In the genomic region with DNA sequence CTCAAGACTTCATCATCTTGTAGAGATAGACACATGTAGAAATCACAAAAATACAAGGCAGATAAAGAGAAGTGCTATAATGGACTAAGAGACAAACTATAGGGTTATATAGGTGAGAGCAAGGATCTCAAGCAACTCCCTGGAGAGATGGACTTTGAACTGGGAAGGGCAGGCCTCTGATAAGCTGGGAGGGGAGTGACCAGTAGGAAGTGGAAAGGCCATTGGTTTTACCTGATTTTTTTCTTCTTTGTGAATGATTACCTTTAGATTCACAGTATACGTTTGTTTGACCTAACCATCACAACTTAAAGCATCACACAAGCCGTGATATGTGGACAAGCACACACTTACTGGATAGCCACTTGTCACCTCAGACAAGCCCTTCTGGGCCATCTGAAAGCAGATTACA, we compare ENCODE assay signal across 24 cellular contexts. TPM values are rescaled to one million over a fixed set of nuclear protein-coding genes. Genes with fewer than 3 reads are reported as not detected.
DNase-seq lines count a peak whose midpoint lies in the region; ATAC-seq, FAIRE-seq and TF ChIP-seq lines count a peak whose summit lies in the region.
"Had no signal": no experiment of that assay in that cellular context is flagged by ENCODE, and none has a peak within 500 bp of the region (broad histone marks: within the 10 kb centered on the region; RNA-seq: fewer than 3 reads in every experiment).

No MANE protein-coding gene starts in this region.

- in situ Hi-C loops in HepG2 (cut with HindIII; ENCODE audit: extremely low pct_ligation_motif_present, low pct_unique_long_range_greater_than_20kb) = loop anchor here (5.0 kb wide), 1 partner anchor 39 kb away; a partner anchor contains a TSS

- no peak overlapping the region for H3K4me3 Mint-ChIP-seq in T-helper 17 cell
- H3K4me3 Mint-ChIP-seq in type B pancreatic cell = no peak overlapping the region
- H3K4me3 Mint-ChIP-seq: HFFc6 had no signal

- peak; percentile 34 for FAIRE-seq in HepG2 (lab: Jason Lieb, UNC)
- FAIRE-seq: H54 had no signal

- no peak for TF ChIP-seq CTCF in HepG2 (CRISPR knock-in tag; IDR thresholded peaks at IDR 0.05)
- TF ChIP-seq CTCF in right lobe of liver (IDR thresholded peaks at IDR 0.05) = no peak
- no peak for TF ChIP-seq CTCF in type B pancreatic cell (conservative IDR thresholded peaks at IDR 0.05)
- no peak for TF ChIP-seq CTCF in OCI-LY7 (conservative IDR thresholded peaks at IDR 0.05; ENCODE audit: low read length)

- TF ChIP-seq POLR2A in HepG2 (IDR thresholded peaks at IDR 0.05; ENCODE audit: insufficient read depth in 1 of 2, low read depth in 2 of 2, low read length in 2 of 2) (peak in 1 of 2 experiments; percentile 31; a peak in 1 of 4 replicates), right lobe of liver (IDR thresholded peaks at IDR 0.05) (no peak)

- H2AFZ ChIP-seq in HepG2 (ENCODE audit: low read length) (no peak overlapping the region), OCI-LY7 (ENCODE audit: low read length) (no peak overlapping the region)

- peak in 1 of 2 experiments; percentile 39; a peak in 1 of 4 replicates for TF ChIP-seq EP300 in HepG2 (IDR thresholded peaks at IDR 0.05; ENCODE audit: low read depth in 2 of 2, low read length in 2 of 2)
- no peak for TF ChIP-seq EP300 in HepG2 (CRISPR knock-in tag; IDR thresholded peaks at IDR 0.05; ENCODE audit: borderline replicate concordance)

- peak; percentile 79 for ATAC-seq in HepG2
- no peak for ATAC-seq in right lobe of liver
- ATAC-seq in T-helper 17 cell = no peak
- no peak for ATAC-seq in HG03342 (IDR thresholded peaks at IDR 0.05; ENCODE audit: unreplicated experiment)
- no peak for ATAC-seq in SK-N-SH treated with all-trans-retinoic acid at 6 μM for 48 hours

- H3K4me2 ChIP-seq in HepG2 (ENCODE audit: low read depth, low read length) (peak overlapping the region; percentile 73), OCI-LY7 (ENCODE audit: low read length) (no peak overlapping the region)

- POLR2A ChIA-PET in HepG2 (lab: Yijun Ruan, JAX) = interaction anchor here (0.9 to 3.5 kb wide), 14 partner anchors 10 to 262 kb away, joined by 3 to 59 read pairs (median 5); a partner anchor contains a TSS
- POLR2A ChIA-PET in OCI-LY7 (lab: Charles Lee) = no interaction called here

- DNase-seq in HepG2 (ENCODE audit: low spot score) = peak; percentile 86
- DNase-seq in right lobe of liver = no peak
- DNase-seq in T-helper 17 cell = no peak
- DNase-seq in mucosa of gallbladder (ENCODE audit: low spot score) = peak; percentile 74
- DNase-seq in type B pancreatic cell (ENCODE audit: extremely low spot score, unreplicated experiment) = no peak
- no peak for DNase-seq in OCI-LY7 (ENCODE audit: low spot score)
- DNase-seq: C1 segment of cervical spinal cord; DMS 273 treated with DMSO at 0.1 percent for 48 hours; HFFc6; KG1; NCI-H1436; NCI-H2029 treated with DMSO at 0.1 percent for 48 hours; NCI-H2171 treated with DMSO at 0.1 percent for 48 hours; NCI-H446 treated with DMSO at 0.1 percent for 48 hours; NK-92 treated with Interleukin-12 subunit alpha and Interleukin-12 subunit beta, amount 100 ng/mL, for 24 hours; OCI-M1 had no signal

- intact Hi-C loops in HepG2 (cut with micrococcal nuclease; ENCODE audit: unreplicated experiment) = loop anchor here (5.0 kb wide), 2 partner anchors 114 to 269 kb away; a partner anchor contains a TSS
- intact Hi-C loops in right lobe of liver (cut with DNase I) = no loop called here
- intact Hi-C loops in OCI-LY7 (cut with micrococcal nuclease; ENCODE audit: unreplicated experiment) = loop anchor here (5.0 kb wide), 1 partner anchor 264 kb away; a partner anchor contains a TSS

- H3K27me3 Mint-ChIP-seq in T-helper 17 cell = no peaks in the 10 kb centered on the region
- no peaks in the 10 kb centered on the region for H3K27me3 Mint-ChIP-seq in type B pancreatic cell

- H3K27ac Mint-ChIP-seq in T-helper 17 cell = peak overlapping the region; percentile 34
- peak overlapping the region; percentile 57 for H3K27ac Mint-ChIP-seq in type B pancreatic cell
- H3K27ac Mint-ChIP-seq: HFFc6 had no signal

- BruUV-seq in HepG2 (replicated peaks; lab: Mats Ljungman, UMichigan) = no TSS peak
- no TSS peak for BruUV-seq in OCI-LY7 (replicated peaks; lab: Mats Ljungman, UMichigan)

- TF ChIP-seq RAD21 in HepG2 (CRISPR knock-in tag; IDR thresholded peaks at IDR 0.05) = no peak

- H3K4me3 ChIP-seq in HepG2 (replicated peaks in 1 of 3; ENCODE audit: insufficient read depth in 1 of 3, low read depth in 2 of 3, low read length in 3 of 3) (peak overlapping the region in 2 of 3 experiments; percentile 2 to 29; a peak in 1 of 6 replicates), right lobe of liver (no peak overlapping the region), OCI-LY7 (ENCODE audit: low read depth, low read length, poor library complexity, severe bottlenecking) (no peak overlapping the region)
- H3K4me3 ChIP-seq: SJSA1 had no signal

- 0% methylated on average over 2 of the region's 2 CpGs for WGBS in HepG2 (ENCODE audit: low lambda C conversion rate)
- WGBS in right lobe of liver (ENCODE audit: insufficient coverage, low coverage, low lambda C conversion rate, missing lambda C conversion rate) = 80% methylated on average over 1 of the region's 2 CpGs

- H4K20me1 ChIP-seq in HepG2 (ENCODE audit: insufficient read depth, low read length) (no peaks in the 10 kb centered on the region), OCI-LY7 (ENCODE audit: insufficient read depth, low read length) (no peaks in the 10 kb centered on the region)

- no peaks in the 10 kb centered on the region for H3K9me3 ChIP-seq in HepG2 (ENCODE audit: low read length)
- H3K9me3 ChIP-seq in right lobe of liver = no peaks in the 10 kb centered on the region
- no peaks in the 10 kb centered on the region for H3K9me3 ChIP-seq in T-helper 17 cell (ENCODE audit: control insufficient read depth, low read length, poor library complexity, severe bottlenecking)
- H3K9me3 ChIP-seq in OCI-LY7 (ENCODE audit: low read length) = no peaks in the 10 kb centered on the region
- H3K9me3 ChIP-seq: SJSA1 had no signal

- H3K4me1 Mint-ChIP-seq in T-helper 17 cell = peaks cover 14% of the 10 kb centered on the region
- peaks cover 9% of the 10 kb centered on the region for H3K4me1 Mint-ChIP-seq in type B pancreatic cell (ENCODE audit: unreplicated experiment)

- H3K36me3 Mint-ChIP-seq in T-helper 17 cell (ENCODE audit: low read depth) = peaks cover 4% of the 10 kb centered on the region
- H3K36me3 Mint-ChIP-seq in type B pancreatic cell = no peaks in the 10 kb centered on the region

- H3K9ac ChIP-seq in HepG2 (ENCODE audit: insufficient read depth, low read depth, low read length) = no peak overlapping the region

- no peaks in the 10 kb centered on the region for H3K9me3 Mint-ChIP-seq in type B pancreatic cell
- H3K9me3 Mint-ChIP-seq: HFFc6 had no signal

- CTCF ChIA-PET in HepG2 (lab: Yijun Ruan, JAX; ENCODE audit: low intra/inter-chr PET ratio, low total read pairs) (no interaction called here), OCI-LY7 (lab: Charles Lee; ENCODE audit: unreplicated experiment) (no interaction called here)

- H3K4me1 ChIP-seq in HepG2 (ENCODE audit: insufficient read depth, low read length) (peaks cover 50% of the 10 kb centered on the region), right lobe of liver (no peaks in the 10 kb centered on the region), OCI-LY7 (ENCODE audit: insufficient read depth, low read length, poor library complexity, severe bottlenecking) (peaks cover 50% of the 10 kb centered on the region)

- peak overlapping the region; percentile 0 for H3K27ac ChIP-seq in HepG2 (ENCODE audit: extremely low read length, insufficient read depth, low read length)
- H3K27ac ChIP-seq in right lobe of liver = no peak overlapping the region
- H3K27ac ChIP-seq in OCI-LY7 (ENCODE audit: low read depth, low read length, poor library complexity, severe bottlenecking) = no peak overlapping the region
- H3K27ac ChIP-seq: HL-60, RWPE1, SJSA1 had no signal

- H3K27me3 ChIP-seq in HepG2 (ENCODE audit: control insufficient read depth in 1 of 2, insufficient read depth in 2 of 2, low read length in 2 of 2) (no peaks in the 10 kb centered on the region; a peak in 1 of 5 replicates), right lobe of liver (no peaks in the 10 kb centered on the region)
- H3K27me3 ChIP-seq: SJSA1 had no signal

- no peaks in the 10 kb centered on the region for H3K9me2 ChIP-seq in OCI-LY7 (ENCODE audit: insufficient read depth, low read length)

- no peaks in the 10 kb centered on the region for H3K79me2 ChIP-seq in HepG2 (ENCODE audit: insufficient read depth, low read length)
- H3K79me2 ChIP-seq in OCI-LY7 (ENCODE audit: insufficient read depth, low read depth, low read length) = no peaks in the 10 kb centered on the region

- H3K36me3 ChIP-seq in HepG2 (replicated peaks in 1 of 2; ENCODE audit: control insufficient read depth in 1 of 2, insufficient read depth in 2 of 2, low read length in 2 of 2) = no peaks in the 10 kb centered on the region
- H3K36me3 ChIP-seq in right lobe of liver = no peaks in the 10 kb centered on the region
- no peaks in the 10 kb centered on the region for H3K36me3 ChIP-seq in OCI-LY7 (ENCODE audit: insufficient read depth, low read length)
- H3K36me3 ChIP-seq: SJSA1 had no signal

RNA-seq across cellular contexts. Expression of a gene that starts 5.2 kb away (rescaled TPM):
- total RNA-seq in HepG2 (2016; rRNA removed; fragmentation: Illumina TruSeq; extraction: Trizol) (9.5 and 12.8 TPM in 2 replicates), right lobe of liver (10 to 100 TPM; 10.8 to 17.6 (median 14.0) TPM), T-helper 17 cell (10 to 100 TPM; 36.9 to 43.9 TPM), mucosa of gallbladder (107 TPM), type B pancreatic cell (ENCODE audit: low replicate concordance) (23.1 and 25.1 TPM in 2 replicates), OCI-LY7 (2022) (26.8 and 31.1 TPM in 2 replicates)
- 1.4 and 1.7 TPM in 2 replicates for total RNA-seq in HepG2 (2016; cell fraction: cytosol; rRNA removed; fragmentation: Illumina TruSeq; extraction: Trizol; ENCODE audit: low read depth)
- 10.8 and 12.7 TPM in 2 replicates for total RNA-seq in HepG2 (2016; cell fraction: insoluble cytoplasmic fraction; rRNA removed; fragmentation: Illumina TruSeq; extraction: Trizol)
- 1.9 and 3.0 TPM in 2 replicates for total RNA-seq in HepG2 (2016; cell fraction: membrane; rRNA removed; fragmentation: Illumina TruSeq; extraction: Trizol)
- 16.2 and 17.5 TPM in 2 replicates for total RNA-seq in HepG2 (2016; cell fraction: nucleus; rRNA removed; fragmentation: Illumina TruSeq; extraction: Trizol)
- polyA plus RNA-seq in HepG2 (2011; rRNA removed) = 11.0 and 16.9 TPM in 2 replicates
- polyA plus RNA-seq in HepG2 (2011; cell fraction: cytosol; rRNA removed) = 4.2 and 4.7 TPM in 2 replicates
- polyA plus RNA-seq in HepG2 (2011; cell fraction: nucleus; rRNA removed) = 48.7 and 52.6 TPM in 2 replicates
- polyA plus RNA-seq in HepG2 (2012) = 12.2 and 12.9 TPM in 2 replicates
- polyA plus RNA-seq in HepG2 (2016; cell fraction: cytosol; fragmentation: Illumina TruSeq; extraction: Trizol; ENCODE audit: low read depth) = 0.97 and 1.2 TPM in 2 replicates
- polyA plus RNA-seq in HepG2 (2016; cell fraction: insoluble cytoplasmic fraction; fragmentation: Illumina TruSeq; extraction: Trizol; ENCODE audit: low read depth) = 7.4 and 7.8 TPM in 2 replicates
- 1.8 and 2.2 TPM in 2 replicates for polyA plus RNA-seq in HepG2 (2016; cell fraction: membrane; fragmentation: Illumina TruSeq; extraction: Trizol; ENCODE audit: low read depth)
- 29.9 and 31.5 TPM in 2 replicates for polyA plus RNA-seq in HepG2 (2016; cell fraction: nucleus; fragmentation: Illumina TruSeq; extraction: Trizol; ENCODE audit: insufficient read depth, low read depth)
- 28.6 and 32.2 TPM in 2 replicates for polyA minus RNA-seq in HepG2 (2011; rRNA and poly(A)+ RNA removed; ENCODE audit: low replicate concordance)
- polyA minus RNA-seq in HepG2 (2011; cell fraction: cytosol; rRNA and poly(A)+ RNA removed) = 10.2 and 12.2 TPM in 2 replicates
- 30.5 and 40.9 TPM in 2 replicates for polyA minus RNA-seq in HepG2 (2011; cell fraction: nucleus; rRNA and poly(A)+ RNA removed)
- 12.9 and 13.4 TPM in 2 replicates for total RNA-seq in OCI-LY7 (2014; rRNA removed; shearing (Covaris generic))

RNA-seq across cellular contexts. Expression of a gene that starts 17.5 kb away (rescaled TPM):
- total RNA-seq in HepG2 (2016; rRNA removed; fragmentation: Illumina TruSeq; extraction: Trizol) (not detected in 2 replicates), right lobe of liver (under 1 TPM in 5 of 6 experiments, not detected in 1; 0.06 to 0.19 (median 0.11) TPM), T-helper 17 cell (under 1 TPM; 0.39 to 0.47 TPM), mucosa of gallbladder (0.92 TPM), type B pancreatic cell (ENCODE audit: low replicate concordance) (not detected in 2 replicates), OCI-LY7 (2022) (0.09 and 0.11 TPM in 2 replicates)
- not detected in 2 replicates for total RNA-seq in HepG2 (2016; cell fraction: cytosol; rRNA removed; fragmentation: Illumina TruSeq; extraction: Trizol; ENCODE audit: low read depth)
- not detected in 2 replicates for total RNA-seq in HepG2 (2016; cell fraction: insoluble cytoplasmic fraction; rRNA removed; fragmentation: Illumina TruSeq; extraction: Trizol)
- not detected in 2 replicates for total RNA-seq in HepG2 (2016; cell fraction: membrane; rRNA removed; fragmentation: Illumina TruSeq; extraction: Trizol)
- total RNA-seq in HepG2 (2016; cell fraction: nucleus; rRNA removed; fragmentation: Illumina TruSeq; extraction: Trizol) = not detected in 2 replicates
- 0.05 TPM in 1 of 2 replicates, not detected in the other for polyA plus RNA-seq in HepG2 (2011; rRNA removed)
- 0.03 and 0.05 TPM in 2 replicates for polyA plus RNA-seq in HepG2 (2011; cell fraction: cytosol; rRNA removed)
- polyA plus RNA-seq in HepG2 (2011; cell fraction: nucleus; rRNA removed) = 0.03 and 0.10 TPM in 2 replicates
- 0.05 and 0.15 TPM in 2 replicates for polyA plus RNA-seq in HepG2 (2012)
- polyA plus RNA-seq in HepG2 (2016; cell fraction: cytosol; fragmentation: Illumina TruSeq; extraction: Trizol; ENCODE audit: low read depth) = not detected in 2 replicates
- 0.04 TPM in 1 of 2 replicates, not detected in the other for polyA plus RNA-seq in HepG2 (2016; cell fraction: insoluble cytoplasmic fraction; fragmentation: Illumina TruSeq; extraction: Trizol; ENCODE audit: low read depth)
- not detected in 2 replicates for polyA plus RNA-seq in HepG2 (2016; cell fraction: membrane; fragmentation: Illumina TruSeq; extraction: Trizol; ENCODE audit: low read depth)
- polyA plus RNA-seq in HepG2 (2016; cell fraction: nucleus; fragmentation: Illumina TruSeq; extraction: Trizol; ENCODE audit: insufficient read depth, low read depth) = not detected in 2 replicates
- polyA minus RNA-seq in HepG2 (2011; rRNA and poly(A)+ RNA removed; ENCODE audit: low replicate concordance) = 0.04 and 0.12 TPM in 2 replicates
- polyA minus RNA-seq in HepG2 (2011; cell fraction: cytosol; rRNA and poly(A)+ RNA removed) = not detected in 2 replicates
- polyA minus RNA-seq in HepG2 (2011; cell fraction: nucleus; rRNA and poly(A)+ RNA removed) = 0.12 TPM in 1 of 2 replicates, not detected in the other
- total RNA-seq in OCI-LY7 (2014; rRNA removed; shearing (Covaris generic)) = 0.08 TPM in 1 of 2 replicates, not detected in the other
- total RNA-seq: A172, M059J, SJSA1 had no signal

RNA-seq across cellular contexts. Expression of a gene that starts 36.1 kb away (rescaled TPM):
- total RNA-seq in HepG2 (2016; rRNA removed; fragmentation: Illumina TruSeq; extraction: Trizol) = 32.4 and 39.7 TPM in 2 replicates
- 7.0 and 8.1 TPM in 2 replicates for total RNA-seq in HepG2 (2016; cell fraction: cytosol; rRNA removed; fragmentation: Illumina TruSeq; extraction: Trizol; ENCODE audit: low read depth)
- 30.4 and 41.7 TPM in 2 replicates for total RNA-seq in HepG2 (2016; cell fraction: insoluble cytoplasmic fraction; rRNA removed; fragmentation: Illumina TruSeq; extraction: Trizol)
- 12.6 and 13.2 TPM in 2 replicates for total RNA-seq in HepG2 (2016; cell fraction: membrane; rRNA removed; fragmentation: Illumina TruSeq; extraction: Trizol)
- total RNA-seq in HepG2 (2016; cell fraction: nucleus; rRNA removed; fragmentation: Illumina TruSeq; extraction: Trizol) = 35.3 and 44.2 TPM in 2 replicates
- 40.0 and 41.1 TPM in 2 replicates for polyA plus RNA-seq in HepG2 (2011; rRNA removed)
- polyA plus RNA-seq in HepG2 (2011; cell fraction: cytosol; rRNA removed) = 25.8 and 29.7 TPM in 2 replicates
- polyA plus RNA-seq in HepG2 (2011; cell fraction: nucleus; rRNA removed) = 108 and 113 TPM in 2 replicates
- polyA plus RNA-seq in HepG2 (2012) = 14.8 and 23.9 TPM in 2 replicates
- 5.7 and 6.0 TPM in 2 replicates for polyA plus RNA-seq in HepG2 (2016; cell fraction: cytosol; fragmentation: Illumina TruSeq; extraction: Trizol; ENCODE audit: low read depth)
- 31.9 and 37.6 TPM in 2 replicates for polyA plus RNA-seq in HepG2 (2016; cell fraction: insoluble cytoplasmic fraction; fragmentation: Illumina TruSeq; extraction: Trizol; ENCODE audit: low read depth)
- polyA plus RNA-seq in HepG2 (2016; cell fraction: membrane; fragmentation: Illumina TruSeq; extraction: Trizol; ENCODE audit: low read depth) = 9.1 and 10.6 TPM in 2 replicates
- 101 and 108 TPM in 2 replicates for polyA plus RNA-seq in HepG2 (2016; cell fraction: nucleus; fragmentation: Illumina TruSeq; extraction: Trizol; ENCODE audit: insufficient read depth, low read depth)
- polyA minus RNA-seq in HepG2 (2011; rRNA and poly(A)+ RNA removed; ENCODE audit: low replicate concordance) = 38.1 and 65.7 TPM in 2 replicates
- 8.6 and 9.5 TPM in 2 replicates for polyA minus RNA-seq in HepG2 (2011; cell fraction: cytosol; rRNA and poly(A)+ RNA removed)
- polyA minus RNA-seq in HepG2 (2011; cell fraction: nucleus; rRNA and poly(A)+ RNA removed) = 99.7 and 101 TPM in 2 replicates
- total RNA-seq in right lobe of liver = 10 to 100 TPM; 11.2 to 43.8 (median 14.4) TPM
- total RNA-seq in T-helper 17 cell = 10 to 100 TPM; 48.9 to 55.3 TPM
- total RNA-seq in mucosa of gallbladder = 35.4 TPM
- total RNA-seq in type B pancreatic cell (ENCODE audit: low replicate concordance) = 37.4 and 57.1 TPM in 2 replicates
- 85.2 and 86.6 TPM in 2 replicates for total RNA-seq in OCI-LY7 (2014; rRNA removed; shearing (Covaris generic))
- total RNA-seq in OCI-LY7 (2022) = 68.8 and 76.6 TPM in 2 replicates

RNA-seq across cellular contexts. Expression of a gene that starts 36.5 kb away (rescaled TPM):
- total RNA-seq in HepG2 (2016; rRNA removed; fragmentation: Illumina TruSeq; extraction: Trizol) = 171 and 261 TPM in 2 replicates
- 72.5 and 84.0 TPM in 2 replicates for total RNA-seq in HepG2 (2016; cell fraction: cytosol; rRNA removed; fragmentation: Illumina TruSeq; extraction: Trizol; ENCODE audit: low read depth)
- 177 and 247 TPM in 2 replicates for total RNA-seq in HepG2 (2016; cell fraction: insoluble cytoplasmic fraction; rRNA removed; fragmentation: Illumina TruSeq; extraction: Trizol)
- total RNA-seq in HepG2 (2016; cell fraction: membrane; rRNA removed; fragmentation: Illumina TruSeq; extraction: Trizol) = 130 and 144 TPM in 2 replicates
- total RNA-seq in HepG2 (2016; cell fraction: nucleus; rRNA removed; fragmentation: Illumina TruSeq; extraction: Trizol) = 79.4 and 94.6 TPM in 2 replicates
- polyA plus RNA-seq in HepG2 (2011; rRNA removed) = 336 and 405 TPM in 2 replicates
- polyA plus RNA-seq in HepG2 (2011; cell fraction: cytosol; rRNA removed) = 342 and 365 TPM in 2 replicates
- polyA plus RNA-seq in HepG2 (2011; cell fraction: nucleus; rRNA removed) = 199 and 247 TPM in 2 replicates
- polyA plus RNA-seq in HepG2 (2012) = 218 and 250 TPM in 2 replicates
- polyA plus RNA-seq in HepG2 (2016; cell fraction: cytosol; fragmentation: Illumina TruSeq; extraction: Trizol; ENCODE audit: low read depth) = 85.4 and 96.6 TPM in 2 replicates
- polyA plus RNA-seq in HepG2 (2016; cell fraction: insoluble cytoplasmic fraction; fragmentation: Illumina TruSeq; extraction: Trizol; ENCODE audit: low read depth) = 442 and 448 TPM in 2 replicates
- 162 and 177 TPM in 2 replicates for polyA plus RNA-seq in HepG2 (2016; cell fraction: membrane; fragmentation: Illumina TruSeq; extraction: Trizol; ENCODE audit: low read depth)
- polyA plus RNA-seq in HepG2 (2016; cell fraction: nucleus; fragmentation: Illumina TruSeq; extraction: Trizol; ENCODE audit: insufficient read depth, low read depth) = 253 and 259 TPM in 2 replicates
- polyA minus RNA-seq in HepG2 (2011; rRNA and poly(A)+ RNA removed; ENCODE audit: low replicate concordance) = 377 and 396 TPM in 2 replicates
- 101 and 112 TPM in 2 replicates for polyA minus RNA-seq in HepG2 (2011; cell fraction: cytosol; rRNA and poly(A)+ RNA removed)
- 59.6 and 63.5 TPM in 2 replicates for polyA minus RNA-seq in HepG2 (2011; cell fraction: nucleus; rRNA and poly(A)+ RNA removed)
- total RNA-seq in right lobe of liver = 10 to 100 TPM; 50.2 to 87.0 (median 59.8) TPM
- 100 to 1,000 TPM in 1 of 2 donors, 10 to 100 TPM in 1; 89.6 to 113 TPM for total RNA-seq in T-helper 17 cell
- 129 TPM for total RNA-seq in mucosa of gallbladder
- total RNA-seq in type B pancreatic cell (ENCODE audit: low replicate concordance) = 228 and 319 TPM in 2 replicates
- total RNA-seq in OCI-LY7 (2014; rRNA removed; shearing (Covaris generic)) = 110 and 117 TPM in 2 replicates
- total RNA-seq in OCI-LY7 (2022) = 175 and 203 TPM in 2 replicates

RNA-seq across cellular contexts. Expression of a gene that starts 42.7 kb away (rescaled TPM):
- 31.9 and 33.4 TPM in 2 replicates for total RNA-seq in HepG2 (2016; rRNA removed; fragmentation: Illumina TruSeq; extraction: Trizol)
- total RNA-seq in HepG2 (2016; cell fraction: cytosol; rRNA removed; fragmentation: Illumina TruSeq; extraction: Trizol; ENCODE audit: low read depth) = 16.4 and 18.3 TPM in 2 replicates
- 32.1 and 34.6 TPM in 2 replicates for total RNA-seq in HepG2 (2016; cell fraction: insoluble cytoplasmic fraction; rRNA removed; fragmentation: Illumina TruSeq; extraction: Trizol)
- 32.6 and 39.7 TPM in 2 replicates for total RNA-seq in HepG2 (2016; cell fraction: membrane; rRNA removed; fragmentation: Illumina TruSeq; extraction: Trizol)
- 20.8 and 28.1 TPM in 2 replicates for total RNA-seq in HepG2 (2016; cell fraction: nucleus; rRNA removed; fragmentation: Illumina TruSeq; extraction: Trizol)
- 47.0 and 54.5 TPM in 2 replicates for polyA plus RNA-seq in HepG2 (2011; rRNA removed)
- 40.6 and 41.5 TPM in 2 replicates for polyA plus RNA-seq in HepG2 (2011; cell fraction: cytosol; rRNA removed)
- 70.2 and 90.4 TPM in 2 replicates for polyA plus RNA-seq in HepG2 (2011; cell fraction: nucleus; rRNA removed)
- 30.3 and 35.7 TPM in 2 replicates for polyA plus RNA-seq in HepG2 (2012)
- 14.0 and 16.8 TPM in 2 replicates for polyA plus RNA-seq in HepG2 (2016; cell fraction: cytosol; fragmentation: Illumina TruSeq; extraction: Trizol; ENCODE audit: low read depth)
- polyA plus RNA-seq in HepG2 (2016; cell fraction: insoluble cytoplasmic fraction; fragmentation: Illumina TruSeq; extraction: Trizol; ENCODE audit: low read depth) = 40.6 and 44.1 TPM in 2 replicates
- 24.7 and 35.2 TPM in 2 replicates for polyA plus RNA-seq in HepG2 (2016; cell fraction: membrane; fragmentation: Illumina TruSeq; extraction: Trizol; ENCODE audit: low read depth)
- 61.7 and 72.0 TPM in 2 replicates for polyA plus RNA-seq in HepG2 (2016; cell fraction: nucleus; fragmentation: Illumina TruSeq; extraction: Trizol; ENCODE audit: insufficient read depth, low read depth)
- polyA minus RNA-seq in HepG2 (2011; rRNA and poly(A)+ RNA removed; ENCODE audit: low replicate concordance) = 63.2 and 70.8 TPM in 2 replicates
- 16.6 and 21.8 TPM in 2 replicates for polyA minus RNA-seq in HepG2 (2011; cell fraction: cytosol; rRNA and poly(A)+ RNA removed)
- 33.3 and 33.8 TPM in 2 replicates for polyA minus RNA-seq in HepG2 (2011; cell fraction: nucleus; rRNA and poly(A)+ RNA removed)
- 10 to 100 TPM in 4 of 6 experiments, 1 to 10 TPM in 2; 7.0 to 13.8 (median 11.4) TPM for total RNA-seq in right lobe of liver
- 10 to 100 TPM; 58.5 to 58.9 TPM for total RNA-seq in T-helper 17 cell
- 44.3 TPM for total RNA-seq in mucosa of gallbladder
- 38.4 and 44.8 TPM in 2 replicates for total RNA-seq in type B pancreatic cell (ENCODE audit: low replicate concordance)
- total RNA-seq in OCI-LY7 (2014; rRNA removed; shearing (Covaris generic)) = 23.3 and 26.9 TPM in 2 replicates
- total RNA-seq in OCI-LY7 (2022) = 43.6 and 44.7 TPM in 2 replicates

Comparison
In these comparisons a context has a peak if more than half of its experiments do, and no peak if none do; other contexts are left out.
1. DNase-seq: peak in HepG2 (single experiment) and mucosa of gallbladder (single experiment); none in right lobe of liver (0 of 3), T-helper 17 cell (0 of 3), type B pancreatic cell (single experiment) and OCI-LY7 (single experiment).
2. H3K4me3 ChIP-seq: peak in HepG2 (2 of 3); none in right lobe of liver (0 of 3) and OCI-LY7 (single experiment).
3. intact Hi-C loops: an anchor here in HepG2 (5.0 kb wide) and OCI-LY7 (5.0 kb wide); none called in right lobe of liver.